Comparison of ENCODE assay signal across 2 cellular contexts in the genomic region with DNA sequence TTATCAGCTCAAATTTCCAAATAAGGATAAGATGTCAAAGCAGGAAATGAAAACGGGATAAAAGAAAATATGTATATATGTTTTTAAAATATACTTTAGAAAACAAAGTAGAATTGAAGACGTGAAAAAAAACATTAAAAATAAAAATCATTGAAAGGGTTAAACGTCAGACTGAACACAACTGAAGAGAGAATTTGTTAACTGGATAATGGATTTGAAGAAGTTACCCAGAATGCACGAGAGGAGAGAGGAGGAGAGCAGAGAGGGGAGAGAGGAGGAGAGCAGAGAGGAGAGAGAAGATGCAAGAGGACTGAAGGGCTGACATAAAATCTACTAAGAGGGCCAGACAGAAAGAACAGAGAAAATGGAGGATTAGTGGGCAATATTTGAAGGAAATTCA.
TF ChIP-seq lines count a peak whose summit lies in the region.

No MANE protein-coding gene starts in this region.

TF ChIP-seq in SK-N-SH treated with all-trans-retinoic acid at 6 μM for 48 hours, 23 proteins besides CTCF, POLR2A, EP300 and RAD21 (continued from another document):
- TF ChIP-seq GLIS3 (CRISPR knock-in tag; IDR thresholded peaks at IDR 0.05) (no peak), ZNF70 (CRISPR knock-in tag; IDR thresholded peaks at IDR 0.05) (no peak), ZFP30 (CRISPR knock-in tag; IDR thresholded peaks at IDR 0.05) (peak; percentile 95)

TF ChIP-seq in SK-N-SH, 30 proteins besides CTCF, POLR2A, EP300 and RAD21 (continued from another document):
- TF ChIP-seq RFX5 (IDR thresholded peaks at IDR 0.05; ENCODE audit: low read length): no peak
- no peak for TF ChIP-seq SIN3A (IDR thresholded peaks at IDR 0.05; ENCODE audit: borderline replicate concordance, low read depth, low read length)
- no peak for TF ChIP-seq TEAD4 (IDR thresholded peaks at IDR 0.05; ENCODE audit: borderline replicate concordance, insufficient read depth)
- no peak for TF ChIP-seq FOSL2 (IDR thresholded peaks at IDR 0.05; ENCODE audit: borderline replicate concordance, low read depth)
- no peak for TF ChIP-seq REST (IDR thresholded peaks at IDR 0.05; ENCODE audit: low read depth, low read length)
- no peak for TF ChIP-seq RXRA (IDR thresholded peaks at IDR 0.05; ENCODE audit: borderline replicate concordance, low read depth)
- no peak for TF ChIP-seq IRF3 (IDR thresholded peaks at IDR 0.05; ENCODE audit: low read depth, low read length)
- TF ChIP-seq MEF2A (IDR thresholded peaks at IDR 0.05; ENCODE audit: borderline replicate concordance, low read depth): no peak
- TF ChIP-seq POLR2AphosphoS5 (IDR thresholded peaks at IDR 0.05; ENCODE audit: low read depth, low read length): no peak
- TF ChIP-seq CHD2 (IDR thresholded peaks at IDR 0.05; ENCODE audit: low read length, partially characterized antibody): no peak
- TF ChIP-seq YY1 (IDR thresholded peaks at IDR 0.05; ENCODE audit: low read depth): no peak
- TF ChIP-seq ZBTB33 (IDR thresholded peaks at IDR 0.05; ENCODE audit: borderline replicate concordance, low read depth): no peak
